8 cellular contexts compared by ENCODE assay signal in the genomic region with DNA sequence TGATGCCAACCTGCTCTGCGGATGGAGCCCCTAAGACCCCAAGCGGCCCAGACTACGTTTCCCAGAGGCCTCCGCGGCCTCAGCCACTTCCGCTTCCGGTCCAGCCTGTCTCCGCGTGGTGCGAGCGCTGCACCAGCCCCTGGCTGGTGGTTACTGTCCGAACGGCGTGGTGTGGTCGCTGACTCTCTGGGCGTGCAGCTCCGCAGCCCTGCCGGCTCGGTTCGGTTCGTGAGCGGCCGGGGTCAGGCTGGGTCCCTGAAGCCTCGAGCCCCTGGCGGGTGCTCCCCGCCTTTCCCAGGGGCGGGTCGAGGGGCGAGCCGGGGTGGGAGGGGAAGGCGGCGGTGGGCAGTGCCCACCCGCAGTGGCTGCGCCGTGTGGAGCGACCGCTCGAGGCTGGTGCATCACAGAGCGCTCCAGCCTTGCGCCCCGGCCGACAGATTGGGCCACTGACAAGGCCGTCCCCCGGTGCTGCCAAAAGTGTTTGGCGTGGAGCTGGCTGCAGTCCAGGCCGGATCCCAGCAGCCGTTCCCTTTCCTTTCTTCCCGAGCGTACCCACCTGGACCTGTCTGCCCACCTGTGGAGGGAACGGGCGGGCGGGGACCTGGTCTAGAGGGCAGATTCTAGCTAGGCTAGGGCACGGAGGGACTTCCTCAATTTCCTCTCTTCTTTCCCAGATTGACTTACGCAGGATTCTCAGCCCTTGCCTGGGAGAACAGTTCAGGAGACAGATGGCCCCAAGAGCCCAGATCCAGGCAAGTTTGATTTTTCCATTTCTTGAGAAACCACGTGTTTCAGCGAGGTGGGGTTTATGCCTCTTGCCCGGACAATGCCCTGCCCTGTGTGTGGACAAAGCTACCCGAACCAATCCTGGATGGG. TPM values are rescaled to one million over a fixed set of nuclear protein-coding genes. Genes with fewer than 3 reads are reported as not detected.
DNase-seq lines count a peak whose midpoint lies in the region; ATAC-seq and TF ChIP-seq lines count a peak whose summit lies in the region.

ZNF485 (plus strand) TSS at position 116 of the 876 bp plus-strand sequence; CDS start at position 729, 613 bp downstream.

- no peaks in the 10 kb centered on the region for H3K27me3 ChIP-seq in effector memory CD4-positive, alpha-beta T cell (replicated peaks; ENCODE audit: control insufficient read depth, insufficient read depth, low read length, poor library complexity, severe bottlenecking)

- ATAC-seq in GM18909 (IDR thresholded peaks at IDR 0.05; ENCODE audit: poor library complexity, unreplicated experiment) = peak; percentile 98
- peak; percentile 99 for ATAC-seq in HG03139 (IDR thresholded peaks at IDR 0.05; ENCODE audit: unreplicated experiment)

- H3K27ac ChIP-seq in effector memory CD4-positive, alpha-beta T cell (ENCODE audit: insufficient read depth, low read length, poor library complexity, severe bottlenecking) = peak within 1 kb of the TSS; percentile 56

- no peaks in the 10 kb centered on the region for H3K36me3 ChIP-seq in effector memory CD4-positive, alpha-beta T cell (ENCODE audit: control insufficient read depth, insufficient read depth, low read length)

- peak within 1 kb of the TSS; percentile 74 for H3K4me3 ChIP-seq in AG10803 (ENCODE audit: low read length)
- peak within 1 kb of the TSS; percentile 89 for H3K4me3 ChIP-seq in effector memory CD4-positive, alpha-beta T cell (ENCODE audit: insufficient read depth, low read depth, low read length, poor library complexity, severe bottlenecking)

- no peaks in the 10 kb centered on the region for H3K9me3 ChIP-seq in effector memory CD4-positive, alpha-beta T cell (ENCODE audit: control insufficient read depth, low read length)

- peaks cover 5% of the 10 kb centered on the region for H3K4me1 ChIP-seq in effector memory CD4-positive, alpha-beta T cell (ENCODE audit: control insufficient read depth, insufficient read depth, low read length, poor library complexity, severe bottlenecking)

- DNase-seq in AG10803 (ENCODE audit: low read depth) (peak; percentile 54), NCI-H774 (lab: John Stamatoyannopoulos, UW) (peak; percentile 60), lung microvascular endothelial cell (ENCODE audit: low read depth in 2 of 2) (peak; percentile 68 to 75)
- DNase-seq in activated CD8-positive, alpha-beta memory T cell treated with anti-CD3 and anti-CD28 coated beads for 1 hour (ENCODE audit: extremely low read depth in 1 of 2, low read depth in 1 of 2) = peak; percentile 14 to 43
- peak; percentile 12 to 37 (median 29) for DNase-seq in effector memory CD4-positive, alpha-beta T cell
- peak; percentile 41 to 62 (median 57) for DNase-seq in stimulated activated CD4-positive, alpha-beta T cell treated with anti-CD3 and anti-CD28 coated beads, TNF-alpha, amount 100 ng/mL, for 4 hours (ENCODE audit: low read depth in 3 of 3)

- TF ChIP-seq CTCF in AG10803 (conservative IDR thresholded peaks at IDR 0.05; ENCODE audit: low read length) = no peak

RNA-seq across cellular contexts. Expression of gene ZNF485, which starts in this region (rescaled TPM):
- 0.44 and 0.60 TPM in 2 replicates for total RNA-seq in lung microvascular endothelial cell

Comparison
In these comparisons a context has a peak if more than half of its experiments do, and no peak if none do; other contexts are left out.
1. Peak in every context shown above with its lines: DNase-seq, ATAC-seq, H3K4me3 ChIP-seq and H3K27ac ChIP-seq.
2. Peak in DNase-seq in lung microvascular endothelial cell; RNA of the gene not detected or under 1 TPM.